Comparison of ENCODE assay signal across 1 cellular context in the genomic region with DNA sequence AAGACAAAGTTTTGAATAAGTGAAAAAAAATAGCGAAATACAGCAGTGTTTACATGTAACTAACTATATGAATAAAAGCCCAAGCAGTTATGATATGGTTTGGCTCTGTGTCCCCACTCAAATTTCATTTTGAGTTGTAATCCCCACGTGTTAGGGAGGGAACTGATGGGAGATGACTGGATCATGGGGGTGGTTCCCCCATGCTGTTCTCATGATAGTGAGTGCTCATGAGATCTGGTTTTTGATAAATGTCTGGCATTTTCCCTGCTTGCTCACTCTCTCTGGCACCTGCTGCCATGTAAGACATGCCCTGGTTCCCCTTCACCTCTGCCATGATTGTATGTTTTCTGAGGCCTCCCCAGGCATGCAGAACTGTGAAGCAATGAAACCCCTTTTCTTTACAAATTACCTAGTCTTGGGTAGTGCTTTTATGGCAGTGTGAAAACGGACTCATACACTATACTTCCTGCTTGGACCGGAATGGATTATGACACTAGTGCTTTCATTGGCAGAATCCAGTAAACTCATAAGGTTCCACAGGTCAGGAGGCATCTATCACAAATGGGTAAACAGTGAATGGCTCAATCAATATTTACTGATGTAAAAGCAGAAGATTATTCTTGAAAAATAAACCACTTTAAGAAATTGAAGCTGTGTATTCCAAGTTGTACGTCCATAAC.
TF ChIP-seq lines count a peak whose summit lies in the region.

No MANE protein-coding gene starts in this region.

TF ChIP-seq in HepG2, 621 proteins besides CTCF, POLR2A, EP300 and RAD21 (continued from another document):
- TF ChIP-seq TFDP2 (CRISPR knock-in tag; IDR thresholded peaks at IDR 0.05) (no peak), MTA3 (CRISPR knock-in tag; IDR thresholded peaks at IDR 0.05) (no peak), ZBTB33 (CRISPR knock-in tag; IDR thresholded peaks at IDR 0.05) (no peak), ZNF331 (CRISPR knock-in tag; IDR thresholded peaks at IDR 0.05) (no peak), FIP1L1 (IDR thresholded peaks at IDR 0.05; ENCODE audit: borderline replicate concordance, insufficient read depth, low read depth, low read length) (no peak), TOPORS (CRISPR knock-in tag; IDR thresholded peaks at IDR 0.05) (no peak), PAX8 (CRISPR knock-in tag; IDR thresholded peaks at IDR 0.05; ENCODE audit: borderline replicate concordance) (no peak), LRRFIP1 (CRISPR knock-in tag; conservative IDR thresholded peaks at IDR 0.05) (no peak), TBX2 (CRISPR knock-in tag; IDR thresholded peaks at IDR 0.05; ENCODE audit: borderline replicate concordance) (no peak)
- TF ChIP-seq, protein P1, sequence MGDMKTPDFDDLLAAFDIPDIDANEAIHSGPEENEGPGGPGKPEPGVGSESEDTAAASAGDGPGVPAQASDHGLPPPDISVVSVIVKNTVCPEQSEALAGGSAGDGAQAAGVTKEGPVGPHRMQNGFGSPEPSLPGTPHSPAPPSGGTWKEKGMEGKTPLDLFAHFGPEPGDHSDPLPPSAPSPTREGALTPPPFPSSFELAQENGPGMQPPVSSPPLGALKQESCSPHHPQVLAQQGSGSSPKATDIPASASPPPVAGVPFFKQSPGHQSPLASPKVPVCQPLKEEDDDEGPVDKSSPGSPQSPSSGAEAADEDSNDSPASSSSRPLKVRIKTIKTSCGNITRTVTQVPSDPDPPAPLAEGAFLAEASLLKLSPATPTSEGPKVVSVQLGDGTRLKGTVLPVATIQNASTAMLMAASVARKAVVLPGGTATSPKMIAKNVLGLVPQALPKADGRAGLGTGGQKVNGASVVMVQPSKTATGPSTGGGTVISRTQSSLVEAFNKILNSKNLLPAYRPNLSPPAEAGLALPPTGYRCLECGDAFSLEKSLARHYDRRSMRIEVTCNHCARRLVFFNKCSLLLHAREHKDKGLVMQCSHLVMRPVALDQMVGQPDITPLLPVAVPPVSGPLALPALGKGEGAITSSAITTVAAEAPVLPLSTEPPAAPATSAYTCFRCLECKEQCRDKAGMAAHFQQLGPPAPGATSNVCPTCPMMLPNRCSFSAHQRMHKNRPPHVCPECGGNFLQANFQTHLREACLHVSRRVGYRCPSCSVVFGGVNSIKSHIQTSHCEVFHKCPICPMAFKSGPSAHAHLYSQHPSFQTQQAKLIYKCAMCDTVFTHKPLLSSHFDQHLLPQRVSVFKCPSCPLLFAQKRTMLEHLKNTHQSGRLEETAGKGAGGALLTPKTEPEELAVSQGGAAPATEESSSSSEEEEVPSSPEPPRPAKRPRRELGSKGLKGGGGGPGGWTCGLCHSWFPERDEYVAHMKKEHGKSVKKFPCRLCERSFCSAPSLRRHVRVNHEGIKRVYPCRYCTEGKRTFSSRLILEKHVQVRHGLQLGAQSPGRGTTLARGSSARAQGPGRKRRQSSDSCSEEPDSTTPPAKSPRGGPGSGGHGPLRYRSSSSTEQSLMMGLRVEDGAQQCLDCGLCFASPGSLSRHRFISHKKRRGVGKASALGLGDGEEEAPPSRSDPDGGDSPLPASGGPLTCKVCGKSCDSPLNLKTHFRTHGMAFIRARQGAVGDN (CRISPR knock-in tag; IDR thresholded peaks at IDR 0.05), result no peak
- TF ChIP-seq, protein P2, sequence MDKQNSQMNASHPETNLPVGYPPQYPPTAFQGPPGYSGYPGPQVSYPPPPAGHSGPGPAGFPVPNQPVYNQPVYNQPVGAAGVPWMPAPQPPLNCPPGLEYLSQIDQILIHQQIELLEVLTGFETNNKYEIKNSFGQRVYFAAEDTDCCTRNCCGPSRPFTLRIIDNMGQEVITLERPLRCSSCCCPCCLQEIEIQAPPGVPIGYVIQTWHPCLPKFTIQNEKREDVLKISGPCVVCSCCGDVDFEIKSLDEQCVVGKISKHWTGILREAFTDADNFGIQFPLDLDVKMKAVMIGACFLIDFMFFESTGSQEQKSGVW (CRISPR knock-in tag; IDR thresholded peaks at IDR 0.05; ENCODE audit: borderline replicate concordance), result no peak
- TF ChIP-seq, protein P3, sequence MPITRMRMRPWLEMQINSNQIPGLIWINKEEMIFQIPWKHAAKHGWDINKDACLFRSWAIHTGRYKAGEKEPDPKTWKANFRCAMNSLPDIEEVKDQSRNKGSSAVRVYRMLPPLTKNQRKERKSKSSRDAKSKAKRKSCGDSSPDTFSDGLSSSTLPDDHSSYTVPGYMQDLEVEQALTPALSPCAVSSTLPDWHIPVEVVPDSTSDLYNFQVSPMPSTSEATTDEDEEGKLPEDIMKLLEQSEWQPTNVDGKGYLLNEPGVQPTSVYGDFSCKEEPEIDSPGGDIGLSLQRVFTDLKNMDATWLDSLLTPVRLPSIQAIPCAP (CRISPR knock-in tag; IDR thresholded peaks at IDR 0.05; ENCODE audit: low read depth), result no peak
